In genomic region chr2:235665656-235666239, GRCh38 we compare ENCODE assay signal across 9 cellular contexts.
DNase-seq lines count a peak whose midpoint lies in the region; ATAC-seq and TF ChIP-seq lines count a peak whose summit lies in the region.
"Had no signal": no experiment of that assay in that cellular context is flagged by ENCODE, and none has a peak within 500 bp of the region (broad histone marks: within the 10 kb centered on the region; RNA-seq: fewer than 3 reads in every experiment).

No MANE protein-coding gene starts in this region.

- DNase-seq in NCI-H1105 treated with DMSO at 0.1 percent for 48 hours (lab: John Stamatoyannopoulos, UW): peak; percentile 43
- no peak for DNase-seq in NCI-H1105 (lab: John Stamatoyannopoulos, UW)
- DNase-seq in adrenal gland: peak; percentile 47 to 87 (median 72)
- DNase-seq in inferior parietal cortex (ENCODE audit: extremely low spot score): peak; percentile 38
- no peak for DNase-seq in transverse colon
- no peak for DNase-seq in DMS114 treated with DMSO at 0.1 percent for 48 hours (lab: John Stamatoyannopoulos, UW; ENCODE audit: unreplicated experiment)
- DNase-seq: KG1 had no signal

- H3K9me3 ChIP-seq in adrenal gland (replicated peaks in 1 of 3): no peaks in the 10 kb centered on the region
- no peaks in the 10 kb centered on the region for H3K9me3 ChIP-seq in transverse colon

- ATAC-seq in HG03439 (IDR thresholded peaks at IDR 0.05; ENCODE audit: unreplicated experiment) (no peak), HG02759 (IDR thresholded peaks at IDR 0.05; ENCODE audit: unreplicated experiment) (no peak)

- H3K27me3 ChIP-seq in adrenal gland (no peaks in the 10 kb centered on the region), transverse colon (no peaks in the 10 kb centered on the region)

- TF ChIP-seq CTCF in adrenal gland (IDR thresholded peaks at IDR 0.05) (no peak), transverse colon (IDR thresholded peaks at IDR 0.05) (no peak)

- intact Hi-C loops in adrenal gland (cut with DNase I) (no loop called here), transverse colon (cut with DNase I; ENCODE audit: low total_unique reads) (loop anchor here (2.0 to 5.0 kb wide), 3 partner anchors 25 to 1882 kb away; no protein-coding TSS in a partner anchor)

- 5 to 8% (median 7%) methylated on average over 11 to 13 of the region's 13 CpGs for WGBS in adrenal gland, 4 donors
- WGBS in transverse colon (ENCODE audit: low coverage in 1 of 2), 2 donors: 0 to 11% methylated on average over 2 to 13 of the region's 13 CpGs

- H3K4me1 ChIP-seq in adrenal gland (replicated peaks in 1 of 2) (peaks cover 4 to 13% of the 10 kb centered on the region in 2 donors), transverse colon (peaks cover 12 to 28% (median 16%) of the 10 kb centered on the region in 4 donors)

- in situ Hi-C loops in transverse colon (cut with MboI; ENCODE audit: low pct_ligation_motif_present in 1 of 4, low pct_unique_long_range_greater_than_20kb in 1 of 4, low sequenced_read_pairs in 3 of 4): no loop called here

- no peak overlapping the region for H3K27ac ChIP-seq in adrenal gland
- H3K27ac ChIP-seq in transverse colon: peak overlapping the region; percentile 34 to 83 (median 61)

- TF ChIP-seq POLR2A in adrenal gland (IDR thresholded peaks at IDR 0.05) (no peak), transverse colon (IDR thresholded peaks at IDR 0.05) (no peak)

- TF ChIP-seq EP300 in transverse colon (IDR thresholded peaks at IDR 0.05; ENCODE audit: low read depth): no peak

- H3K36me3 ChIP-seq in adrenal gland (replicated peaks in 1 of 2) (no peaks in the 10 kb centered on the region), transverse colon (no peaks in the 10 kb centered on the region)

- H3K4me3 ChIP-seq in adrenal gland: peak overlapping the region in 1 of 4 donors; percentile 24
- H3K4me3 ChIP-seq in transverse colon: peak overlapping the region in 1 of 4 donors; percentile 29

Comparison
In these comparisons a context has a peak if more than half of its experiments do, and no peak if none do; other contexts are left out.
1. DNase-seq: peak in NCI-H1105 treated with DMSO at 0.1 percent for 48 hours (single experiment), adrenal gland (7 of 7) and inferior parietal cortex (single experiment); none in NCI-H1105 (single experiment), transverse colon (single experiment) and DMS114 treated with DMSO at 0.1 percent for 48 hours (single experiment).
2. H3K27ac ChIP-seq: peak in transverse colon (4 of 4); none in adrenal gland (0 of 5).